ENCODE assay signal across 14 cellular contexts in the genomic region with DNA sequence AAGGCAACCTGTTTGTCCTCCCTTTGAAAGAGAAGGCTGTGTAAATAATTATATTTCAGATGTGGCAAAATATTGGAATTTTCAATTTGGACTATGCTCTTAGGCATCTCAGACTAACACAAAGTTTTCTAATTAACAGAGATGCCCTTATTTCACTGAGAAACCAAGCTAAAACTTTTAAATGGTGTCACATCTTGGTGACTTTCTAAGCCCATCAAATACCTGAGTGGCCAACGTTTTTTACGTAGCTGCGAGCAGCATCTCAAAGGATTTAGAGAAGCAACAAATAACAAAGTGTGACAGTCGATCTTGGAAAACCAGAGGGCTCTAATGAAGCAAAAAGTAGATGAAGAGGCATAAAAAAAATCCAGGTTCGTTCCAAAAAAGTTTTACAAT. TPM values are rescaled to one million over a fixed set of nuclear protein-coding genes. Genes with fewer than 3 reads are reported as not detected.
DNase-seq lines count a peak whose midpoint lies in the region; ATAC-seq, FAIRE-seq and TF ChIP-seq lines count a peak whose summit lies in the region.
"Had no signal": no experiment of that assay in that cellular context is flagged by ENCODE, and none has a peak within 500 bp of the region (broad histone marks: within the 10 kb centered on the region; RNA-seq: fewer than 3 reads in every experiment).

No MANE protein-coding gene starts in this region.

- H3K4me3 ChIP-seq in MM.1S (ENCODE audit: low read length) (no peak overlapping the region), epithelial cell of proximal tubule (ENCODE audit: low read depth, low read length) (peak overlapping the region; percentile 73), pancreas (peak overlapping the region in 2 of 4 donors; percentile 66 to 71)

- H3K9ac ChIP-seq in MM.1S (ENCODE audit: low read length), result no peak overlapping the region

- intact Hi-C loops in pancreas (cut with DNase I), result no loop called here

- ATAC-seq in pancreas, result no peak
- no peak for ATAC-seq in HG03442 (IDR thresholded peaks at IDR 0.05; ENCODE audit: unreplicated experiment)
- ATAC-seq: Panc1 had no signal

- H3K36me3 ChIP-seq in MM.1S (replicated peaks; ENCODE audit: insufficient read depth, low read length) (no peaks in the 10 kb centered on the region), pancreas (no peaks in the 10 kb centered on the region)

- H4K20me1 ChIP-seq in MM.1S (ENCODE audit: insufficient read depth, low read length), result no peaks in the 10 kb centered on the region

- 0 out of 2 replicates have a peak, but pooled peaks cover 8% of the 10 kb centered on the region for H3K4me1 ChIP-seq in MM.1S (ENCODE audit: low read length)
- peaks cover 0 to 6% (median 0%) of the 10 kb centered on the region in 3 donors for H3K4me1 ChIP-seq in pancreas

- in situ Hi-C loops in GM13977 (cut with MboI; ENCODE audit: low pct_unique_long_range_greater_than_20kb, low sequenced_read_pairs, unreplicated experiment), result no loop called here

- 41 to 45% methylated on average over 5 of the region's 5 CpGs for WGBS in pancreas, 2 donors

- FAIRE-seq in pancreas (lab: Jason Lieb, UNC), result no peak
- FAIRE-seq: keratinocyte, urothelium cell line had no signal

- H3K79me2 ChIP-seq in MM.1S (ENCODE audit: low read length), result no peaks in the 10 kb centered on the region

- no peak overlapping the region for H3K27ac ChIP-seq in MM.1S (ENCODE audit: low read length)
- H3K27ac ChIP-seq in pancreas, result peak overlapping the region in 3 of 4 donors; percentile 69 to 94 (median 94)

- H3F3A ChIP-seq in MM.1S (ENCODE audit: insufficient read depth, low read length), result peaks cover 39% of the 10 kb centered on the region

- no peaks in the 10 kb centered on the region for H3K9me2 ChIP-seq in MM.1S (replicated peaks; ENCODE audit: insufficient read depth, low read length)

- H2AFZ ChIP-seq in MM.1S (ENCODE audit: low read length), result no peak overlapping the region

- no peak for TF ChIP-seq CTCF in MM.1S (IDR thresholded peaks at IDR 0.05; ENCODE audit: low read length)
- TF ChIP-seq CTCF in epithelial cell of proximal tubule (conservative IDR thresholded peaks at IDR 0.05; ENCODE audit: low read depth, low read length), result no peak
- TF ChIP-seq CTCF in pancreas (IDR thresholded peaks at IDR 0.05), result no peak
- no peak for TF ChIP-seq CTCF in GM13977 (IDR thresholded peaks at IDR 0.05; ENCODE audit: extremely low read depth, insufficient read depth, missing control alignments)

- no peaks in the 10 kb centered on the region for H3K27me3 ChIP-seq in MM.1S (replicated peaks; ENCODE audit: insufficient read depth, low read length)
- H3K27me3 ChIP-seq in pancreas, result no peaks in the 10 kb centered on the region

- no peaks in the 10 kb centered on the region for H3K9me3 ChIP-seq in MM.1S (replicated peaks; ENCODE audit: insufficient read depth, low read length)
- no peaks in the 10 kb centered on the region for H3K9me3 ChIP-seq in pancreas

- H3K4me2 ChIP-seq in MM.1S (ENCODE audit: low read depth, low read length), result peak overlapping the region; percentile 89

- peak; percentile 55 for DNase-seq in DMS53 (lab: John Stamatoyannopoulos, UW)
- DNase-seq in MM.1S, result no peak
- DNase-seq in epithelial cell of proximal tubule (ENCODE audit: low read depth), result no peak
- DNase-seq in pancreas, result no peak
- DNase-seq in cerebellar cortex (ENCODE audit: low spot score), result no peak
- no peak for DNase-seq in germinal center (ENCODE audit: low spot score)
- no peak for DNase-seq in GM13977 (ENCODE audit: low spot score)
- DNase-seq: activated CD4-positive, alpha-beta T cell treated with anti-CD3 and anti-CD28 coated beads, Interleukin-2, amount 50 U/mL, for 1 hour; stimulated activated CD4-positive, alpha-beta T cell treated with anti-CD3 and anti-CD28 coated beads, Interleukin-15, amount 100 ng/mL, for 24 hours had no signal

RNA-seq across cellular contexts. Expression of a gene that starts 3.4 kb away (rescaled TPM):
- total RNA-seq in epithelial cell of proximal tubule, result 0.36 TPM in 1 of 2 replicates, not detected in the other
- total RNA-seq in pancreas, result 1 to 10 TPM; 1.7 to 2.9 (median 2.0) TPM
- 1 to 10 TPM; 1.3 to 1.6 TPM for polyA plus RNA-seq in pancreas
- total RNA-seq: M059J had no signal
- polyA plus RNA-seq: keratinocyte had no signal

RNA-seq across cellular contexts. Expression of a gene that starts 44.7 kb away (rescaled TPM):
- total RNA-seq in epithelial cell of proximal tubule (8.2 and 8.3 TPM in 2 replicates), pancreas (10 to 100 TPM; 12.0 to 66.7 (median 15.5) TPM)
- polyA plus RNA-seq in pancreas, result 10 to 100 TPM in 1 of 2 donors, 1 to 10 TPM in 1; 7.4 to 10.4 TPM
